In the genomic region with DNA sequence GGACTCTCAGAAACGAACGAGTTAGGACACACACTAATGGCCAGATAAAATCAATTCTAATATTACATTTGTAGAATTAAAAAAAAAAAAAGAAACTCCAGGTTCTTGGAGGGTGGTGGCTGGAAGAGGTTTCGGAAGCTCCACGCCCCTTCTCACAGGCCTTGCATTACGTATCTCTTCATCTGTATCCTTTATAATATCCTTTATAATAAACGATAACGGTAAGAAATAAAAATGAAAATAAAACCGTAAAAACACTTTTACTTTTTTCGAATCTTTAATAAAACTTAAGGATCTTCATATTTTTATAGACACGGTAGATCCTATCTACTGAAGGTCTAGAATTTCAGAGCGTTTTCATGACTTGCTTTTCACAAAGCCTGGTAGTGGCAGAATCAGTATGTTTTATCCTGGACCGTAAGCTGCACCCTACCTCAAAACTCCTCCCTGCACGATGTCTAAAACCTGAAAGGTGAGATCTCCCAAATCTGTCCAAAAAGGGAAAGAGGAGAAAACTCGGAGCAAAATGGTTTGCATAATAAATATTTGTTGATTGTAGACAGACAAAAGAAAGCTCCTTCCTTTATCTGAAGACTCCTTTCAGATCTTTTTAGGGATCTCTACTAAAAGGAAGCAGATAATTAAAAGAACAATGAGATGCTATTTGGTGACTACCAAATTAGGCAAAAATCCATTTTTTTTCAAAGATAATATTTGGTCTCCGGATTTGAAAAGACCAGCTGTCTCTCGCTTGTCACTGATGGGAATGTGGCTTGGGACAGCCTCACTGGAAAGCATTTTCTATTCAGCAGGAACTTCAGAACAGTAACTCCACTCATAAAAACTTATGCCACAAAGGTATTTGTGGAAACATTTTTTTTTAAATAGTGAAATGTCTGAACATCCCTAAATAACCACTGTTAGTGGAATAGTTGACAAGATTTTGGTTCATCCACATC, we compare ENCODE assay signal across 9 cellular contexts. TPM values are rescaled to one million over a fixed set of nuclear protein-coding genes. Genes with fewer than 3 reads are reported as not detected.
DNase-seq lines count a peak whose midpoint lies in the region; ATAC-seq and TF ChIP-seq lines count a peak whose summit lies in the region.
"Had no signal": no experiment of that assay in that cellular context is flagged by ENCODE, and none has a peak within 500 bp of the region (broad histone marks: within the 10 kb centered on the region; RNA-seq: fewer than 3 reads in every experiment).

No MANE protein-coding gene starts in this region.

- no peak for DNase-seq in T-helper 2 cell treated with Interferon-gamma antibody and Interleukin-4, amounts not matched to agents 5 μg/mL and 100 μg/mL, for 36 hours (ENCODE audit: low spot score)
- DNase-seq in T-helper 2 cell (no peak), hepatocyte (ENCODE audit: low spot score) (no peak), prostate gland (ENCODE audit: low spot score) (no peak), tibial nerve (ENCODE audit: low spot score in 2 of 2) (no peak), NCI-H1694 treated with DMSO at 0.1 percent for 48 hours (lab: John Stamatoyannopoulos, UW) (no peak)
- no peak for DNase-seq in stimulated activated effector memory CD8-positive, alpha-beta T cell treated with anti-CD3 and anti-CD28 coated beads, Interleukin-12 subunit alpha, Interleukin-12 subunit beta, amount 100 ng/mL, for 72 hours (ENCODE audit: low spot score in 2 of 2)

- no peak for TF ChIP-seq EP300 in tibial nerve (IDR thresholded peaks at IDR 0.05)

- H3K9me3 Mint-ChIP-seq in T-helper 2 cell treated with Interferon-gamma antibody and Interleukin-4, amounts not matched to agents 5 μg/mL and 100 μg/mL, for 36 hours, result no peaks in the 10 kb centered on the region
- H3K9me3 Mint-ChIP-seq in stimulated activated effector memory CD8-positive, alpha-beta T cell treated with anti-CD3 and anti-CD28 coated beads, Interleukin-12 subunit alpha, Interleukin-12 subunit beta, amount 100 ng/mL, for 72 hours, result no peaks in the 10 kb centered on the region

- no peak for ATAC-seq in stimulated activated effector memory CD8-positive, alpha-beta T cell treated with anti-CD3 and anti-CD28 coated beads, Interleukin-12 subunit alpha, Interleukin-12 subunit beta, amount 100 ng/mL, for 72 hours

- peaks cover 61% of the 10 kb centered on the region for H3K27me3 ChIP-seq in OCI-LY3 (ENCODE audit: low read depth, low read length)
- peaks cover 82% of the 10 kb centered on the region for H3K27me3 ChIP-seq in hepatocyte
- H3K27me3 ChIP-seq in prostate gland (replicated peaks; ENCODE audit: insufficient read depth), result no peaks in the 10 kb centered on the region
- H3K27me3 ChIP-seq in tibial nerve, result peaks cover 0 to 39% of the 10 kb centered on the region in 2 donors

- peaks cover 44% of the 10 kb centered on the region for H3K27me3 Mint-ChIP-seq in T-helper 2 cell treated with Interferon-gamma antibody and Interleukin-4, amounts not matched to agents 5 μg/mL and 100 μg/mL, for 36 hours (ENCODE audit: low read depth)

- WGBS in hepatocyte (ENCODE audit: low lambda C conversion rate, missing lambda C conversion rate), result 17% methylated on average over 16 of the region's 16 CpGs
- WGBS in prostate gland, result 22% methylated on average over 16 of the region's 16 CpGs
- 31 to 47% methylated on average over 16 of the region's 16 CpGs for WGBS in tibial nerve, 2 donors

- H3K36me3 Mint-ChIP-seq in T-helper 2 cell treated with Interferon-gamma antibody and Interleukin-4, amounts not matched to agents 5 μg/mL and 100 μg/mL, for 36 hours (ENCODE audit: low read depth), result peaks cover 19% of the 10 kb centered on the region
- H3K36me3 Mint-ChIP-seq in stimulated activated effector memory CD8-positive, alpha-beta T cell treated with anti-CD3 and anti-CD28 coated beads, Interleukin-12 subunit alpha, Interleukin-12 subunit beta, amount 100 ng/mL, for 72 hours, result peaks cover 41% of the 10 kb centered on the region

- peaks cover 33% of the 10 kb centered on the region for H3K4me1 Mint-ChIP-seq in T-helper 2 cell treated with Interferon-gamma antibody and Interleukin-4, amounts not matched to agents 5 μg/mL and 100 μg/mL, for 36 hours (ENCODE audit: low read depth)
- H3K4me1 Mint-ChIP-seq in stimulated activated effector memory CD8-positive, alpha-beta T cell treated with anti-CD3 and anti-CD28 coated beads, Interleukin-12 subunit alpha, Interleukin-12 subunit beta, amount 100 ng/mL, for 72 hours, result peaks cover 31% of the 10 kb centered on the region

- peak overlapping the region; percentile 62; the same call in 1 of the 2 replicates for H3K9ac ChIP-seq in OCI-LY3 (ENCODE audit: low read length)

- H3K27ac Mint-ChIP-seq in T-helper 2 cell treated with Interferon-gamma antibody and Interleukin-4, amounts not matched to agents 5 μg/mL and 100 μg/mL, for 36 hours, result peak overlapping the region; percentile 21
- peak overlapping the region; percentile 94 for H3K27ac Mint-ChIP-seq in stimulated activated effector memory CD8-positive, alpha-beta T cell treated with anti-CD3 and anti-CD28 coated beads, Interleukin-12 subunit alpha, Interleukin-12 subunit beta, amount 100 ng/mL, for 72 hours

- TF ChIP-seq CTCF in OCI-LY3 (IDR thresholded peaks at IDR 0.05; ENCODE audit: low read depth, low read length) (no peak), hepatocyte (IDR thresholded peaks at IDR 0.05; ENCODE audit: poor library complexity) (no peak), prostate gland (IDR thresholded peaks at IDR 0.05) (no peak), tibial nerve (IDR thresholded peaks at IDR 0.05) (no peak)

- no peaks in the 10 kb centered on the region for H3K9me3 ChIP-seq in OCI-LY3 (ENCODE audit: insufficient read depth, low read length)
- no peaks in the 10 kb centered on the region for H3K9me3 ChIP-seq in hepatocyte (ENCODE audit: low read depth)
- no peaks in the 10 kb centered on the region for H3K9me3 ChIP-seq in prostate gland
- H3K9me3 ChIP-seq in tibial nerve, result no peaks in the 10 kb centered on the region
- H3K9me3 ChIP-seq: gastroesophageal sphincter had no signal

- H3K4me1 ChIP-seq in OCI-LY3 (ENCODE audit: low read length) (peaks cover 16% of the 10 kb centered on the region), hepatocyte (ENCODE audit: insufficient read depth) (peaks cover 22% of the 10 kb centered on the region), prostate gland (replicated peaks) (peaks cover 5% of the 10 kb centered on the region), tibial nerve (peaks cover 0 to 43% (median 5%) of the 10 kb centered on the region in 4 donors)

- intact Hi-C loops in prostate gland (cut with DNase I), result no loop called here

- peaks cover 24% of the 10 kb centered on the region; the same call in 1 of the 2 replicates for H3K79me2 ChIP-seq in OCI-LY3 (ENCODE audit: low read length)
- no peaks in the 10 kb centered on the region for H3K79me2 ChIP-seq in hepatocyte

- peak overlapping the region; percentile 98 for H3K4me3 Mint-ChIP-seq in T-helper 2 cell treated with Interferon-gamma antibody and Interleukin-4, amounts not matched to agents 5 μg/mL and 100 μg/mL, for 36 hours
- H3K4me3 Mint-ChIP-seq in stimulated activated effector memory CD8-positive, alpha-beta T cell treated with anti-CD3 and anti-CD28 coated beads, Interleukin-12 subunit alpha, Interleukin-12 subunit beta, amount 100 ng/mL, for 72 hours, result peak overlapping the region; percentile 92

- H4K20me1 ChIP-seq in OCI-LY3 (ENCODE audit: insufficient read depth, low read length) (peaks cover 12% of the 10 kb centered on the region; the same call in 1 of the 2 replicates), hepatocyte (ENCODE audit: insufficient read depth, poor library complexity, severe bottlenecking) (no peaks in the 10 kb centered on the region)

- no peak overlapping the region for H2AFZ ChIP-seq in OCI-LY3 (ENCODE audit: low read depth, low read length)
- H2AFZ ChIP-seq in hepatocyte, result no peak overlapping the region

- no peaks in the 10 kb centered on the region for H3K9me2 ChIP-seq in hepatocyte (replicated peaks; ENCODE audit: insufficient read depth)

- H3K4me2 ChIP-seq in OCI-LY3 (ENCODE audit: low read length), result peak overlapping the region; percentile 97
- peak overlapping the region; percentile 99 for H3K4me2 ChIP-seq in hepatocyte

- H3K27ac ChIP-seq in OCI-LY3 (ENCODE audit: low read length), result no peak overlapping the region
- no peak overlapping the region for H3K27ac ChIP-seq in hepatocyte
- H3K27ac ChIP-seq in prostate gland, result no peak overlapping the region
- H3K27ac ChIP-seq in tibial nerve, result peak overlapping the region in 2 of 4 donors; percentile 78 to 85

- H3K36me3 ChIP-seq in OCI-LY3 (replicated peaks; ENCODE audit: low read depth, low read length) (peaks cover 7% of the 10 kb centered on the region), hepatocyte (replicated peaks; ENCODE audit: insufficient read depth, low read depth) (no peaks in the 10 kb centered on the region), prostate gland (no peaks in the 10 kb centered on the region), tibial nerve (no peaks in the 10 kb centered on the region)

- TF ChIP-seq POLR2A in prostate gland (IDR thresholded peaks at IDR 0.05) (no peak), tibial nerve (IDR thresholded peaks at IDR 0.05) (no peak)

- H3K4me3 ChIP-seq in OCI-LY3 (ENCODE audit: low read length) (peak overlapping the region; percentile 79), hepatocyte (peak overlapping the region; percentile 18), prostate gland (peak overlapping the region in 1 of 2 donors; percentile 37), tibial nerve (peak overlapping the region in 2 of 4 donors; percentile 55 to 58)

RNA-seq across cellular contexts. Expression of gene CXCR4, which starts 2.0 kb away (rescaled TPM):
- 6.2 and 6.4 TPM in 2 replicates for total RNA-seq in hepatocyte
- polyA plus RNA-seq in hepatocyte, result 2.4 and 3.8 TPM in 2 replicates
- total RNA-seq in prostate gland, result 10 to 100 TPM; 20.9 to 27.2 TPM
- 10 to 100 TPM; 21.3 to 38.5 (median 31.9) TPM for total RNA-seq in tibial nerve
